Comparison of ENCODE assay signal across 9 cellular contexts in genomic region chr3:24963762-24964625, GRCh38.
DNase-seq lines count a peak whose midpoint lies in the region; ATAC-seq and TF ChIP-seq lines count a peak whose summit lies in the region.
"Had no signal": no experiment of that assay in that cellular context is flagged by ENCODE, and none has a peak within 500 bp of the region (broad histone marks: within the 10 kb centered on the region; RNA-seq: fewer than 3 reads in every experiment).

No MANE protein-coding gene starts in this region.

- ATAC-seq in HG03378 (IDR thresholded peaks at IDR 0.05; ENCODE audit: unreplicated experiment): no peak
- ATAC-seq in HG02840 (IDR thresholded peaks at IDR 0.05; ENCODE audit: low FRiP score, unreplicated experiment): no peak
- ATAC-seq: mucosa of descending colon had no signal

- TF ChIP-seq EP300 in neural cell (conservative IDR thresholded peaks at IDR 0.05; ENCODE audit: poor library complexity, severe bottlenecking): no peak
- no peak for TF ChIP-seq EP300 in suprapubic skin (IDR thresholded peaks at IDR 0.05)

- no peaks in the 10 kb centered on the region for H3K36me3 ChIP-seq in breast epithelium
- H3K36me3 ChIP-seq in neural cell (ENCODE audit: insufficient read depth, low read length): no peaks in the 10 kb centered on the region
- no peaks in the 10 kb centered on the region for H3K36me3 ChIP-seq in suprapubic skin

- DNase-seq in GM04503 (ENCODE audit: low read depth): peak; percentile 3
- DNase-seq in KBM-7: peak; percentile 15
- DNase-seq in breast epithelium (ENCODE audit: low spot score in 2 of 2): no peak
- no peak for DNase-seq in suprapubic skin (ENCODE audit: low spot score in 2 of 2)
- DNase-seq in HuH-7.5 (ENCODE audit: low spot score): no peak

- H3K79me2 ChIP-seq in neural cell (replicated peaks; ENCODE audit: insufficient read depth, low read length): no peaks in the 10 kb centered on the region

- H3K27ac ChIP-seq in breast epithelium (no peak overlapping the region), neural cell (ENCODE audit: low read length) (no peak overlapping the region), suprapubic skin (no peak overlapping the region)

- H2AFZ ChIP-seq in neural cell (ENCODE audit: low read depth, low read length): no peak overlapping the region

- H3K4me1 ChIP-seq in breast epithelium (no peaks in the 10 kb centered on the region), suprapubic skin (no peaks in the 10 kb centered on the region)

- 66% methylated on average over 2 of the region's 2 CpGs for WGBS in suprapubic skin

- intact Hi-C loops in breast epithelium (cut with DNase I; ENCODE audit: low total_unique reads): no loop called here

- H3K27me3 ChIP-seq in breast epithelium (no peaks in the 10 kb centered on the region), neural cell (ENCODE audit: insufficient read depth, low read depth, low read length) (no peaks in the 10 kb centered on the region), suprapubic skin (no peaks in the 10 kb centered on the region)

- H3K9ac ChIP-seq in neural cell (ENCODE audit: low read length): no peak overlapping the region

- H3K9me2 ChIP-seq in neural cell (ENCODE audit: insufficient read depth, low read length): no peaks in the 10 kb centered on the region

- TF ChIP-seq CTCF in breast epithelium (IDR thresholded peaks at IDR 0.05) (peak; percentile 48 to 51 (median 50)), neural cell (IDR thresholded peaks at IDR 0.05; ENCODE audit: poor library complexity, severe bottlenecking) (peak; percentile 78), suprapubic skin (IDR thresholded peaks at IDR 0.05) (peak in 1 of 2 donors; percentile 14)

- no peaks in the 10 kb centered on the region for H3F3A ChIP-seq in neural cell (ENCODE audit: insufficient read depth, low read length, poor library complexity, severe bottlenecking)

- H3K4me3 ChIP-seq in breast epithelium (no peak overlapping the region), neural cell (ENCODE audit: low read length) (no peak overlapping the region), suprapubic skin (no peak overlapping the region)
- H3K4me3 ChIP-seq: mucosa of descending colon had no signal

- TF ChIP-seq POLR2A in breast epithelium (IDR thresholded peaks at IDR 0.05) (no peak), suprapubic skin (IDR thresholded peaks at IDR 0.05) (no peak)

- no peaks in the 10 kb centered on the region for H4K20me1 ChIP-seq in neural cell (ENCODE audit: insufficient read depth)

- H3K9me3 ChIP-seq in breast epithelium (peaks cover 0 to 5% of the 10 kb centered on the region in 2 donors), neural cell (ENCODE audit: low read length) (no peaks in the 10 kb centered on the region), suprapubic skin (no peaks in the 10 kb centered on the region)
- H3K9me3 ChIP-seq: mucosa of descending colon had no signal

- H3K4me2 ChIP-seq in neural cell (ENCODE audit: low read length): no peak overlapping the region

- peak; percentile 80 for TF ChIP-seq RAD21 in neural cell (conservative IDR thresholded peaks at IDR 0.05)

- in situ Hi-C loops in KBM-7 (cut with MboI; ENCODE audit: low pct_unique_long_range_greater_than_20kb, low sequenced_read_pairs): no loop called here

TF ChIP-seq in neural cell, 6 proteins besides CTCF, POLR2A, EP300 and RAD21:
- no peak for TF ChIP-seq MXI1 (conservative IDR thresholded peaks at IDR 0.05; ENCODE audit: poor library complexity, severe bottlenecking)
- peak; percentile 79 for TF ChIP-seq SMC3 (conservative IDR thresholded peaks at IDR 0.05; ENCODE audit: poor library complexity)

Comparison
In these comparisons a context has a peak if more than half of its experiments do, and no peak if none do; other contexts are left out.
1. DNase-seq: peak in GM04503 (single experiment) and KBM-7 (single experiment); none in breast epithelium (0 of 2), suprapubic skin (0 of 2) and HuH-7.5 (single experiment).